Comparison of ENCODE assay signal across 10 cellular contexts in genomic region chr14:24891987-24892729, GRCh38.
"Had no signal": no experiment of that assay in that cellular context is flagged by ENCODE, and none has a peak within 500 bp of the region (broad histone marks: within the 10 kb centered on the region; RNA-seq: fewer than 3 reads in every experiment).

No MANE protein-coding gene starts in this region.

- H2AFZ ChIP-seq: GM23248 had no signal

- H3K27ac Mint-ChIP-seq: H9, HFFc6 had no signal

- FAIRE-seq: H1, H54, K562 had no signal

- H3K27ac ChIP-seq: GM23248, HL-60 had no signal

- ATAC-seq: K562 had no signal

- DNase-seq: GM23248, H9, HCEC 1CT, HFFc6, IMR-90, KG1 had no signal

- H3K4me3 Mint-ChIP-seq: H9, HFFc6 had no signal

- H3K4me3 ChIP-seq: GM23248, K562 had no signal

- H3K9ac ChIP-seq: GM23248 had no signal
